ENCODE assay signal across 12 cellular contexts in the genomic region with DNA sequence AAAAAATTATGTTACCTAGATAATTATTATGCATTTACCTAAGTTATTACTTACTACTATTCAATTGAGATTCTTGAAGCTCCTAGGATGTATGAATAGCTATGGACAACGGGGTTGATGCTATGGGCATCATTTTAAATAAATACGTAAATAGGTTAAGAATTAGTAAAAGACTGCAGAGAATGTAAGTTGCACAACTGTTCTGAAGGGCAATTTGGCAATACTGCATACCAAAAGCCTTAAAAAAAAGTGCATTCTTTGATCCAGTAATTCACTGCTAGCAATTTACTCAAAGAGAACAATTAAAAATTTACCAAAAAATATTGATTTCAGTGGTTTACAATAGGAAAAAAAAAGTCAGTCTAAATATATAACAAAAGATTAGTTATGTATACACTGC. TPM values are rescaled to one million over a fixed set of nuclear protein-coding genes. Genes with fewer than 3 reads are reported as not detected.
DNase-seq lines count a peak whose midpoint lies in the region; ATAC-seq and TF ChIP-seq lines count a peak whose summit lies in the region.
"Had no signal": no experiment of that assay in that cellular context is flagged by ENCODE, and none has a peak within 500 bp of the region (broad histone marks: within the 10 kb centered on the region; RNA-seq: fewer than 3 reads in every experiment).

No MANE protein-coding gene starts in this region.

- peak overlapping the region; percentile 98 for H3K27ac ChIP-seq in cardiac muscle cell
- H3K27ac ChIP-seq in upper lobe of left lung: peak overlapping the region in 2 of 4 donors; percentile 8 to 99

- TF ChIP-seq POLR2A in upper lobe of left lung (IDR thresholded peaks at IDR 0.05): no peak

- peaks cover 63% of the 10 kb centered on the region for H3K36me3 Mint-ChIP-seq in activated CD4-positive, alpha-beta memory T cell treated with anti-CD3 and anti-CD28 coated beads, Interleukin-2, amount 10 ng/mL, durations not matched to agents 7 days and 5 days (ENCODE audit: low read depth)

- H3K27ac Mint-ChIP-seq in activated CD4-positive, alpha-beta memory T cell treated with anti-CD3 and anti-CD28 coated beads, Interleukin-2, amount 10 ng/mL, durations not matched to agents 7 days and 5 days: no peak overlapping the region

- no peak for TF ChIP-seq EP300 in upper lobe of left lung (IDR thresholded peaks at IDR 0.05)

- H3K9me3 ChIP-seq in cardiac muscle cell (ENCODE audit: low read depth) (no peaks in the 10 kb centered on the region), upper lobe of left lung (no peaks in the 10 kb centered on the region)

- TF ChIP-seq CTCF in cardiac muscle cell (IDR thresholded peaks at IDR 0.05; ENCODE audit: low read depth, low read length) (no peak), fibroblast of villous mesenchyme (IDR thresholded peaks at IDR 0.05; ENCODE audit: insufficient read depth, low read depth, low read length) (no peak), upper lobe of left lung (IDR thresholded peaks at IDR 0.05) (no peak)

- peaks cover 9% of the 10 kb centered on the region for H3K27me3 Mint-ChIP-seq in activated CD4-positive, alpha-beta memory T cell treated with anti-CD3 and anti-CD28 coated beads, Interleukin-2, amount 10 ng/mL, durations not matched to agents 7 days and 5 days

- POLR2A ChIA-PET in activated CD4-positive, alpha-beta memory T cell treated with anti-CD3 and anti-CD28 coated beads, Interleukin-2, amount 10 ng/mL, durations not matched to agents 7 days and 5 days (lab: Charles Lee): interaction anchor here (0.9 to 4.4 kb wide), 4 partner anchors 20 to 282 kb away, joined by 3 to 39 read pairs (median 4); a partner anchor contains a TSS

- 35 to 53% methylated on average over 2 of the region's 2 CpGs for WGBS in upper lobe of left lung, 2 donors

- H3K4me3 ChIP-seq in cardiac muscle cell: peak overlapping the region; percentile 68
- H3K4me3 ChIP-seq in fibroblast of villous mesenchyme (ENCODE audit: low read depth, low read length): peak overlapping the region; percentile 90
- peak overlapping the region in 3 of 4 donors; percentile 83 to 93 (median 92) for H3K4me3 ChIP-seq in upper lobe of left lung

- DNase-seq in cardiac muscle cell (ENCODE audit: low read depth in 1 of 2, low spot score in 1 of 2): peak in 1 of 2 donors; percentile 90
- DNase-seq in Right ventricle myocardium superior: no peak
- no peak for DNase-seq in activated CD4-positive, alpha-beta memory T cell treated with anti-CD3 and anti-CD28 coated beads, Interleukin-2, amount 10 ng/mL, durations not matched to agents 7 days and 5 days
- peak; percentile 66 for DNase-seq in fibroblast of villous mesenchyme (ENCODE audit: low read depth)
- no peak for DNase-seq in upper lobe of left lung
- no peak for DNase-seq in NCI-H2196 treated with DMSO at 0.1 percent for 48 hours (lab: John Stamatoyannopoulos, UW; ENCODE audit: unreplicated experiment)
- no peak for DNase-seq in NCI-H1105 (lab: John Stamatoyannopoulos, UW)
- DNase-seq: anterior cingulate cortex, DMS153 had no signal

- H3K27me3 ChIP-seq in cardiac muscle cell: no peaks in the 10 kb centered on the region
- no peaks in the 10 kb centered on the region for H3K27me3 ChIP-seq in upper lobe of left lung

- H3K4me1 Mint-ChIP-seq in activated CD4-positive, alpha-beta memory T cell treated with anti-CD3 and anti-CD28 coated beads, Interleukin-2, amount 10 ng/mL, durations not matched to agents 7 days and 5 days: peaks cover 59% of the 10 kb centered on the region

- intact Hi-C loops in Right ventricle myocardium superior (cut with DNase I): loop anchor here (5.0 kb wide), 1 partner anchor 160 kb away; a partner anchor contains a TSS

- ATAC-seq in Right ventricle myocardium superior (ENCODE audit: poor library complexity) (no peak), upper lobe of left lung (ENCODE audit: low FRiP score in 2 of 2) (no peak), HG03432 (IDR thresholded peaks at IDR 0.05; ENCODE audit: unreplicated experiment) (no peak)

- H3K36me3 ChIP-seq in cardiac muscle cell (peaks cover 35% of the 10 kb centered on the region), upper lobe of left lung (peaks cover 0 to 47% (median 17%) of the 10 kb centered on the region in 4 donors)

- no peaks in the 10 kb centered on the region for H3K9me3 Mint-ChIP-seq in activated CD4-positive, alpha-beta memory T cell treated with anti-CD3 and anti-CD28 coated beads, Interleukin-2, amount 10 ng/mL, durations not matched to agents 7 days and 5 days

- H3K4me1 ChIP-seq in cardiac muscle cell (ENCODE audit: low read depth) (peaks cover 20% of the 10 kb centered on the region), upper lobe of left lung (peaks cover 43 to 68% (median 55%) of the 10 kb centered on the region in 4 donors)

- peak overlapping the region; percentile 100 for H3K4me3 Mint-ChIP-seq in activated CD4-positive, alpha-beta memory T cell treated with anti-CD3 and anti-CD28 coated beads, Interleukin-2, amount 10 ng/mL, durations not matched to agents 7 days and 5 days

- CTCF ChIA-PET in activated CD4-positive, alpha-beta memory T cell treated with anti-CD3 and anti-CD28 coated beads, Interleukin-2, amount 10 ng/mL, durations not matched to agents 7 days and 5 days (lab: Charles Lee): interaction anchor here (1.0 to 1.6 kb wide), 7 partner anchors 10 to 162 kb away, joined by 3 to 6 read pairs (median 3); a partner anchor contains a TSS

RNA-seq across cellular contexts. Expression of a gene that starts 3.5 kb away (rescaled TPM):
- 72.5 and 77.3 TPM in 2 replicates for total RNA-seq in cardiac muscle cell
- polyA plus RNA-seq in cardiac muscle cell: 179 and 202 TPM in 2 replicates
- total RNA-seq in Right ventricle myocardium superior: 32.9 TPM
- total RNA-seq in activated CD4-positive, alpha-beta memory T cell treated with anti-CD3 and anti-CD28 coated beads, Interleukin-2, amount 10 ng/mL, durations not matched to agents 7 days and 5 days: 100 to 1,000 TPM; 233 to 235 TPM
- 114 and 288 TPM in 2 replicates for total RNA-seq in fibroblast of villous mesenchyme
- 100 to 1,000 TPM in 4 of 6 donors, 10 to 100 TPM in 2; 28.3 to 193 (median 109) TPM for total RNA-seq in upper lobe of left lung

RNA-seq across cellular contexts. Expression of a gene that starts 21.0 kb away (rescaled TPM):
- total RNA-seq in cardiac muscle cell (not detected in 2 replicates), Right ventricle myocardium superior (not detected), fibroblast of villous mesenchyme (not detected in 2 replicates), upper lobe of left lung (1 to 10 TPM in 3 of 6 donors, under 1 TPM in 3; 0.20 to 5.6 (median 1.9) TPM)
- 0.42 TPM in 1 of 2 replicates, not detected in the other for polyA plus RNA-seq in cardiac muscle cell
- not detected for total RNA-seq in activated CD4-positive, alpha-beta memory T cell treated with anti-CD3 and anti-CD28 coated beads, Interleukin-2, amount 10 ng/mL, durations not matched to agents 7 days and 5 days
- total RNA-seq: HT1080, lower leg skin had no signal

RNA-seq across cellular contexts. Expression of a gene that starts 41.8 kb away (rescaled TPM):
- total RNA-seq in cardiac muscle cell (0.06 and 0.60 TPM in 2 replicates), Right ventricle myocardium superior (5.7 TPM), fibroblast of villous mesenchyme (1.6 TPM in 1 of 2 replicates, not detected in the other), upper lobe of left lung (100 to 1,000 TPM in 4 of 6 donors, 10 to 100 TPM in 2; 68.5 to 202 (median 143) TPM)
- 0.19 and 1.5 TPM in 2 replicates for polyA plus RNA-seq in cardiac muscle cell
- total RNA-seq in activated CD4-positive, alpha-beta memory T cell treated with anti-CD3 and anti-CD28 coated beads, Interleukin-2, amount 10 ng/mL, durations not matched to agents 7 days and 5 days: 10 to 100 TPM; 21.5 to 23.0 TPM
